Comparison of ENCODE assay signal across 22 cellular contexts in the genomic region with DNA sequence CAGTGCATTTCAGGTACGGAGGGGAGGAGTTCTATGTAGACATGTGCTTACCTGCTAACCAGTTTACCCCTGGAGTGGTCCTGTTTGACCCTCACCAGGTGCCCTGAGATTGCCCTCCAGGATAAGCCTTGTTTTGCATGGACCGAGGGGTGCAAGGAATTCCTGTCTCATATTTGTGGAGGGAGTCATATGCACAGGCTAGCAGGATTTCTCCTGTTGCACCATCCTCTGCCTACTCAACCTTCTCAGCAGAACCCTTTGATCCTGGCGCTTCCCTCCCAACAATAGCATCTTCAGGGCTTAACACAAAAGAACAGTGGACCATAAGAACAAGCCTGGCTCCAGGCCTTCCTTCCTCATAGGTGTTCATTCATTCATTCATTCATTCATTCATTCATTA. TPM values are rescaled to one million over a fixed set of nuclear protein-coding genes. Genes with fewer than 3 reads are reported as not detected.
DNase-seq lines count a peak whose midpoint lies in the region; ATAC-seq and TF ChIP-seq lines count a peak whose summit lies in the region.
"Had no signal": no experiment of that assay in that cellular context is flagged by ENCODE, and none has a peak within 500 bp of the region (broad histone marks: within the 10 kb centered on the region; RNA-seq: fewer than 3 reads in every experiment).

No MANE protein-coding gene starts in this region.

- no peaks in the 10 kb centered on the region for H3K9me3 Mint-ChIP-seq in activated naive CD4-positive, alpha-beta T cell treated with anti-CD3 and anti-CD28 coated beads, Interleukin-2, amount 50 U/mL, for 72 hours

- H3K79me2 ChIP-seq in smooth muscle cell (ENCODE audit: low read depth), result no peaks in the 10 kb centered on the region

- no peak for ATAC-seq in activated naive CD4-positive, alpha-beta T cell treated with anti-CD3 and anti-CD28 coated beads, Interleukin-2, amount 50 U/mL, for 72 hours

- WGBS in smooth muscle cell (ENCODE audit: low lambda C conversion rate), result 75% methylated on average over 3 of the region's 3 CpGs

- peaks cover 18% of the 10 kb centered on the region for H3K27me3 ChIP-seq in smooth muscle cell (ENCODE audit: low read depth)

- no peak overlapping the region for H3K27ac ChIP-seq in smooth muscle cell (ENCODE audit: low read depth)

- no peak for TF ChIP-seq CTCF in smooth muscle cell (IDR thresholded peaks at IDR 0.05; ENCODE audit: borderline replicate concordance, insufficient read depth, poor library complexity, severe bottlenecking)

- no peak overlapping the region for H3K4me3 ChIP-seq in smooth muscle cell
- H3K4me3 ChIP-seq: HAP-1 had no signal

- H3K36me3 Mint-ChIP-seq in activated naive CD4-positive, alpha-beta T cell treated with anti-CD3 and anti-CD28 coated beads, Interleukin-2, amount 50 U/mL, for 72 hours, result no peaks in the 10 kb centered on the region
- H3K36me3 Mint-ChIP-seq: CD4-positive, alpha-beta memory T cell had no signal

- H3K4me1 ChIP-seq in smooth muscle cell (ENCODE audit: low read depth), result no peaks in the 10 kb centered on the region
- H3K4me1 ChIP-seq: HAP-1 had no signal

- H3K9me3 ChIP-seq in smooth muscle cell (replicated peaks; ENCODE audit: low read depth), result no peaks in the 10 kb centered on the region
- H3K9me3 ChIP-seq: HAP-1 had no signal

- H2AFZ ChIP-seq in smooth muscle cell (ENCODE audit: low read depth), result no peak overlapping the region

- peak; percentile 68 for DNase-seq in SW480 (ENCODE audit: low spot score)
- peak; percentile 27 for DNase-seq in amniotic epithelial cell (ENCODE audit: low read depth)
- DNase-seq in iris pigment epithelial cell (ENCODE audit: low read depth), result peak; percentile 2
- peak; percentile 31 for DNase-seq in kidney tubule cell (ENCODE audit: low spot score)
- DNase-seq in OCI-M2 (lab: John Stamatoyannopoulos, UW; ENCODE audit: unreplicated experiment), result no peak
- no peak for DNase-seq in smooth muscle cell (lab: John Stamatoyannopoulos, UW; ENCODE audit: unreplicated experiment)
- no peak for DNase-seq in activated naive CD4-positive, alpha-beta T cell treated with anti-CD3 and anti-CD28 coated beads, Interleukin-2, amount 50 U/mL, for 72 hours (ENCODE audit: low spot score in 2 of 2)
- DNase-seq in NCI-H345 treated with DMSO at 0.1 percent for 48 hours (lab: John Stamatoyannopoulos, UW; ENCODE audit: unreplicated experiment), result no peak
- DNase-seq: C1 segment of cervical spinal cord; Calu3; CD4-positive, alpha-beta memory T cell; COR-L47; DMS53; DMS79 treated with DMSO at 0.1 percent for 48 hours; GF-D8; GOT3 had no signal

- H3K27ac Mint-ChIP-seq in activated naive CD4-positive, alpha-beta T cell treated with anti-CD3 and anti-CD28 coated beads, Interleukin-2, amount 50 U/mL, for 72 hours, result no peak overlapping the region

- H4K20me1 ChIP-seq in smooth muscle cell (ENCODE audit: low read depth), result no peaks in the 10 kb centered on the region

- H3F3A ChIP-seq in smooth muscle cell (ENCODE audit: low read depth), result no peaks in the 10 kb centered on the region

- H3K4me2 ChIP-seq in smooth muscle cell, result no peak overlapping the region

- H3K36me3 ChIP-seq in smooth muscle cell (ENCODE audit: low read depth), result no peaks in the 10 kb centered on the region
- H3K36me3 ChIP-seq: HAP-1 had no signal

- H3K9ac ChIP-seq in smooth muscle cell (ENCODE audit: low read depth), result no peak overlapping the region

RNA-seq across cellular contexts. Expression of gene TRPV6, which starts 7.2 kb away (rescaled TPM):
- under 0.01 TPM in 1 of 2 replicates, not detected in the other for total RNA-seq in smooth muscle cell
- polyA plus RNA-seq in smooth muscle cell, result 0.17 and 0.60 TPM in 2 replicates
- total RNA-seq in activated naive CD4-positive, alpha-beta T cell treated with anti-CD3 and anti-CD28 coated beads, Interleukin-2, amount 50 U/mL, for 72 hours, result under 1 TPM in 1 of 2 donors, not detected in 1; 0.09 TPM
- total RNA-seq: A172; A673; CD4-positive, alpha-beta memory T cell; Daoy; G401 had no signal
- polyA plus RNA-seq: BJ had no signal

RNA-seq across cellular contexts. Expression of gene EPHB6, which starts 23.4 kb away (rescaled TPM):
- 4.8 and 15.9 TPM in 2 replicates for total RNA-seq in smooth muscle cell
- polyA plus RNA-seq in smooth muscle cell, result 12.6 and 21.1 TPM in 2 replicates
- 10 to 100 TPM; 16.0 to 32.8 TPM for total RNA-seq in activated naive CD4-positive, alpha-beta T cell treated with anti-CD3 and anti-CD28 coated beads, Interleukin-2, amount 50 U/mL, for 72 hours
- total RNA-seq: G401 had no signal

RNA-seq across cellular contexts. Expression of gene TRPV5, which starts 55.2 kb away (rescaled TPM):
- total RNA-seq in smooth muscle cell, result not detected in 2 replicates
- polyA plus RNA-seq in smooth muscle cell, result not detected in 2 replicates
- total RNA-seq in activated naive CD4-positive, alpha-beta T cell treated with anti-CD3 and anti-CD28 coated beads, Interleukin-2, amount 50 U/mL, for 72 hours, result not detected
- total RNA-seq: A673; Calu3; CD4-positive, alpha-beta memory T cell; G401 had no signal
- polyA plus RNA-seq: BJ; CD4-positive, alpha-beta memory T cell had no signal

Comparison
In these comparisons a context has a peak if more than half of its experiments do, and no peak if none do; other contexts are left out.
1. DNase-seq: peak in SW480 (single experiment), amniotic epithelial cell (single experiment), iris pigment epithelial cell (single experiment) and kidney tubule cell (single experiment); none in OCI-M2 (single experiment), smooth muscle cell (single experiment), activated naive CD4-positive, alpha-beta T cell treated with anti-CD3 and anti-CD28 coated beads, Interleukin-2, amount 50 U/mL, for 72 hours (0 of 2) and NCI-H345 treated with DMSO at 0.1 percent for 48 hours (single experiment).